8 cellular contexts compared by ENCODE assay signal in genomic region chr10:102917962-102918816, GRCh38. TPM values are rescaled to one million over a fixed set of nuclear protein-coding genes. Genes with fewer than 3 reads are reported as not detected.
DNase-seq lines count a peak whose midpoint lies in the region; TF ChIP-seq lines count a peak whose summit lies in the region.

TSS of gene CNNM2 (plus strand) at chr10:102918294. CDS start at chr10:102918481, 187 bp downstream.

- H3K36me3 ChIP-seq in MM.1S (replicated peaks; ENCODE audit: insufficient read depth, low read length) = no peaks in the 10 kb centered on the region

- H3K4me3 Mint-ChIP-seq in nephron progenitor cell = peak within 1 kb of the TSS; percentile 93
- H3K4me3 Mint-ChIP-seq in stimulated activated naive CD8-positive, alpha-beta T cell treated with anti-CD3 and anti-CD28 coated beads, Interleukin-15, Interleukin-2, amounts not matched to agents 100 ng/mL and 50 ng/mL, for 24 hours = peak within 1 kb of the TSS; percentile 90

- DNase-seq in GDM1 (lab: John Stamatoyannopoulos, UW) = peak; percentile 100
- DNase-seq in HCEC 1CT = peak; percentile 100
- DNase-seq in MM.1S = peak; percentile 100
- DNase-seq in SHP77 treated with DMSO at 0.1 percent for 48 hours (lab: John Stamatoyannopoulos, UW) = peak; percentile 97
- peak; percentile 100 for DNase-seq in activated gamma-delta T cell treated with Interleukin-2 at 50 U/mL for 16 hours
- DNase-seq in fibroblast of villous mesenchyme (ENCODE audit: low read depth) = peak; percentile 100
- peak; percentile 99 for DNase-seq in nephron progenitor cell

- H3K4me3 ChIP-seq in MM.1S (ENCODE audit: low read length) (peak within 1 kb of the TSS; percentile 95), fibroblast of villous mesenchyme (ENCODE audit: low read depth, low read length) (peak within 1 kb of the TSS; percentile 91)

- peaks cover 44% of the 10 kb centered on the region for H3K27me3 Mint-ChIP-seq in nephron progenitor cell (ENCODE audit: low read depth, poor library complexity)
- H3K27me3 Mint-ChIP-seq in stimulated activated naive CD8-positive, alpha-beta T cell treated with anti-CD3 and anti-CD28 coated beads, Interleukin-15, Interleukin-2, amounts not matched to agents 100 ng/mL and 50 ng/mL, for 24 hours = peaks cover 20% of the 10 kb centered on the region

- H4K20me1 ChIP-seq in MM.1S (ENCODE audit: insufficient read depth, low read length) = no peaks in the 10 kb centered on the region

- peak within 1 kb of the TSS; percentile 99 for H2AFZ ChIP-seq in MM.1S (ENCODE audit: low read length)

- peak within 1 kb of the TSS; percentile 85 for H3K27ac Mint-ChIP-seq in nephron progenitor cell
- peak within 1 kb of the TSS; percentile 91 for H3K27ac Mint-ChIP-seq in stimulated activated naive CD8-positive, alpha-beta T cell treated with anti-CD3 and anti-CD28 coated beads, Interleukin-15, Interleukin-2, amounts not matched to agents 100 ng/mL and 50 ng/mL, for 24 hours

- H3K79me2 ChIP-seq in MM.1S (ENCODE audit: low read length) = peaks cover 11% of the 10 kb centered on the region

- TF ChIP-seq CTCF in MM.1S (IDR thresholded peaks at IDR 0.05; ENCODE audit: low read length) = 0 out of 2 replicates have a peak, but pooled peaks have one; percentile 8
- no peak for TF ChIP-seq CTCF in fibroblast of villous mesenchyme (IDR thresholded peaks at IDR 0.05; ENCODE audit: insufficient read depth, low read depth, low read length)
- no peak for TF ChIP-seq CTCF in nephron progenitor cell (IDR thresholded peaks at IDR 0.05)

- peaks cover 16% of the 10 kb centered on the region for H3K36me3 Mint-ChIP-seq in nephron progenitor cell (ENCODE audit: low read depth)
- H3K36me3 Mint-ChIP-seq in stimulated activated naive CD8-positive, alpha-beta T cell treated with anti-CD3 and anti-CD28 coated beads, Interleukin-15, Interleukin-2, amounts not matched to agents 100 ng/mL and 50 ng/mL, for 24 hours (ENCODE audit: low read depth) = no peaks in the 10 kb centered on the region

- H3K27me3 ChIP-seq in MM.1S (replicated peaks; ENCODE audit: insufficient read depth, low read length) = no peaks in the 10 kb centered on the region

- H3K4me1 ChIP-seq in MM.1S (ENCODE audit: low read length) = peaks cover 15% of the 10 kb centered on the region

- H3K9me3 Mint-ChIP-seq in nephron progenitor cell = no peaks in the 10 kb centered on the region
- no peaks in the 10 kb centered on the region for H3K9me3 Mint-ChIP-seq in stimulated activated naive CD8-positive, alpha-beta T cell treated with anti-CD3 and anti-CD28 coated beads, Interleukin-15, Interleukin-2, amounts not matched to agents 100 ng/mL and 50 ng/mL, for 24 hours

- H3F3A ChIP-seq in MM.1S (ENCODE audit: insufficient read depth, low read length) = peaks cover 8% of the 10 kb centered on the region; the same call in 1 of the 2 replicates

- peak within 1 kb of the TSS; percentile 82; the same call in 1 of the 2 replicates for H3K27ac ChIP-seq in MM.1S (ENCODE audit: low read length)

- peak within 1 kb of the TSS; percentile 84 for H3K9ac ChIP-seq in MM.1S (ENCODE audit: low read length)

- peak within 1 kb of the TSS; percentile 98 for H3K4me2 ChIP-seq in MM.1S (ENCODE audit: low read depth, low read length)

- H3K4me1 Mint-ChIP-seq in nephron progenitor cell = peaks cover 34% of the 10 kb centered on the region
- H3K4me1 Mint-ChIP-seq in stimulated activated naive CD8-positive, alpha-beta T cell treated with anti-CD3 and anti-CD28 coated beads, Interleukin-15, Interleukin-2, amounts not matched to agents 100 ng/mL and 50 ng/mL, for 24 hours (ENCODE audit: low read depth) = peaks cover 51% of the 10 kb centered on the region

- H3K9me3 ChIP-seq in MM.1S (replicated peaks; ENCODE audit: insufficient read depth, low read length) = no peaks in the 10 kb centered on the region

- no peaks in the 10 kb centered on the region for H3K9me2 ChIP-seq in MM.1S (replicated peaks; ENCODE audit: insufficient read depth, low read length)

RNA-seq across cellular contexts. Expression of gene CNNM2, which starts in this region (rescaled TPM):
- 4.7 and 8.4 TPM in 2 replicates for total RNA-seq in fibroblast of villous mesenchyme

Comparison
In these comparisons a context has a peak if more than half of its experiments do, and no peak if none do; other contexts are left out.
1. Peak in every context shown above with its lines: DNase-seq, H3K4me3 ChIP-seq and H3K27ac ChIP-seq.